20 cellular contexts compared by ENCODE assay signal in the genomic region with DNA sequence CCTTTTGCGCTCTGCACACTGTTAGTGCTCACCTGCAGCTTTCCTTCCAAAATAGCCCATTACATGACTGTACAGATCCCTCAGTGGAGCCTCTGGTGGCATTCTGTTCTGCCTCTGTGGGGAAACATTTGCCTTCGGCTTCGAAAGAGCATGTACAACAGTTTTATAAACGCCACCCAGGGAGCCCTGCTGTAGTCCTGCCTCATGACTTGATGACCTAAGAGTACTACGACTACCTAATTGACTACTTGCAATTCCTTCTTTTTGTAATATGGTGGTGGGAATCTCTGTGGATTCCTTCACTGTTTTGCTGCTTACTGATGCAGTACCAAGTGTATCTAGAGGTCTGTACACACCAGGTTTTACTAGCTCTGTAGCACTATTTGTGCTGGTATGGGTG.
A peak's percentile ranks its signal among the peaks of the same experiment; 100 is the strongest.
DNase-seq lines count a peak whose midpoint lies in the region; ATAC-seq and TF ChIP-seq lines count a peak whose summit lies in the region.
"Had no signal": no experiment of that assay in that cellular context is flagged by ENCODE, and none has a peak within 500 bp of the region (broad histone marks: within the 10 kb centered on the region; RNA-seq: fewer than 3 reads in every experiment).

No MANE protein-coding gene starts in this region.

- H3K27me3 ChIP-seq in CD8-positive, alpha-beta T cell (ENCODE audit: insufficient read depth, low read length), result no peaks in the 10 kb centered on the region

- H3K4me3 Mint-ChIP-seq in activated CD4-positive, alpha-beta T cell treated with anti-CD3 and anti-CD28 coated beads for 36 hours, result no peak overlapping the region
- no peak overlapping the region for H3K4me3 Mint-ChIP-seq in CD8-positive, alpha-beta T cell
- no peak overlapping the region for H3K4me3 Mint-ChIP-seq in activated T-helper 17 cell treated with anti-CD3 and anti-CD28 coated beads, Interleukin-2, amount 50 U/mL, for 72 hours
- H3K4me3 Mint-ChIP-seq: IgD-negative memory B cell had no signal

- H3K27ac Mint-ChIP-seq in activated CD4-positive, alpha-beta T cell treated with anti-CD3 and anti-CD28 coated beads for 36 hours, result peak overlapping the region; percentile 56
- H3K27ac Mint-ChIP-seq in CD8-positive, alpha-beta T cell, result peak overlapping the region; percentile 52
- H3K27ac Mint-ChIP-seq in activated T-helper 17 cell treated with anti-CD3 and anti-CD28 coated beads, Interleukin-2, amount 50 U/mL, for 72 hours, result peak overlapping the region; percentile 15
- H3K27ac Mint-ChIP-seq: IgD-negative memory B cell had no signal

- CTCF ChIA-PET in activated CD4-positive, alpha-beta T cell treated with anti-CD3 and anti-CD28 coated beads for 36 hours (lab: Charles Lee), result interaction anchor here (0.7 to 2.4 kb wide), 10 partner anchors 10 to 548 kb away, joined by 3 to 9 read pairs (median 5); no protein-coding TSS in a partner anchor
- CTCF ChIA-PET in CD8-positive, alpha-beta T cell (lab: Charles Lee), result interaction anchor here (0.6 to 0.8 kb wide), 2 partner anchors 8 to 38 kb away, joined by 3 read pairs; no protein-coding TSS in a partner anchor

- H3K4me3 ChIP-seq in CD8-positive, alpha-beta T cell (ENCODE audit: low read depth, low read length), result no peak overlapping the region
- H3K4me3 ChIP-seq: GM23248 had no signal

- TF ChIP-seq POLR2A in GM18505 (IDR thresholded peaks at IDR 0.05; ENCODE audit: borderline replicate concordance, extremely low read depth, insufficient read depth, insufficient read length), result no peak

- H3K4me1 ChIP-seq in CD8-positive, alpha-beta T cell (ENCODE audit: insufficient read depth, low read length), result no peaks in the 10 kb centered on the region

- no peaks in the 10 kb centered on the region for H3K9me3 ChIP-seq in CD8-positive, alpha-beta T cell (ENCODE audit: low read length)

- H3K27me3 Mint-ChIP-seq in activated CD4-positive, alpha-beta T cell treated with anti-CD3 and anti-CD28 coated beads for 36 hours, result no peaks in the 10 kb centered on the region
- no peaks in the 10 kb centered on the region for H3K27me3 Mint-ChIP-seq in CD8-positive, alpha-beta T cell (ENCODE audit: low read depth)
- H3K27me3 Mint-ChIP-seq in activated T-helper 17 cell treated with anti-CD3 and anti-CD28 coated beads, Interleukin-2, amount 50 U/mL, for 72 hours, result no peaks in the 10 kb centered on the region
- H3K27me3 Mint-ChIP-seq: IgD-negative memory B cell had no signal

- peaks cover 16% of the 10 kb centered on the region for H3K4me1 Mint-ChIP-seq in activated CD4-positive, alpha-beta T cell treated with anti-CD3 and anti-CD28 coated beads for 36 hours
- no peaks in the 10 kb centered on the region for H3K4me1 Mint-ChIP-seq in CD8-positive, alpha-beta T cell (ENCODE audit: low read depth)
- H3K4me1 Mint-ChIP-seq in activated T-helper 17 cell treated with anti-CD3 and anti-CD28 coated beads, Interleukin-2, amount 50 U/mL, for 72 hours, result peaks cover 11% of the 10 kb centered on the region

- H3K36me3 ChIP-seq in CD8-positive, alpha-beta T cell (ENCODE audit: insufficient read depth, low read length), result no peaks in the 10 kb centered on the region

- POLR2A ChIA-PET in activated CD4-positive, alpha-beta T cell treated with anti-CD3 and anti-CD28 coated beads for 36 hours (lab: Charles Lee), result interaction anchor here (1.0 kb wide), 1 partner anchor 11 kb away, joined by 3 read pairs; no protein-coding TSS in a partner anchor
- POLR2A ChIA-PET in CD8-positive, alpha-beta T cell (lab: Charles Lee), result no interaction called here

- peaks cover 1% of the 10 kb centered on the region for H3K36me3 Mint-ChIP-seq in activated CD4-positive, alpha-beta T cell treated with anti-CD3 and anti-CD28 coated beads for 36 hours (ENCODE audit: low read depth)
- H3K36me3 Mint-ChIP-seq in CD8-positive, alpha-beta T cell, result peaks cover 36% of the 10 kb centered on the region
- H3K36me3 Mint-ChIP-seq in activated T-helper 17 cell treated with anti-CD3 and anti-CD28 coated beads, Interleukin-2, amount 50 U/mL, for 72 hours (ENCODE audit: low read depth), result peaks cover 46% of the 10 kb centered on the region

- no peak for ATAC-seq in activated CD4-positive, alpha-beta T cell treated with anti-CD3 and anti-CD28 coated beads for 36 hours
- no peak for ATAC-seq in CD8-positive, alpha-beta T cell
- ATAC-seq in HG03432 (IDR thresholded peaks at IDR 0.05; ENCODE audit: unreplicated experiment) (peak; percentile 13), GM18505 (IDR thresholded peaks at IDR 0.05; ENCODE audit: unreplicated experiment) (no peak)
- no peak for ATAC-seq in activated T-helper 17 cell treated with anti-CD3 and anti-CD28 coated beads, Interleukin-2, amount 50 U/mL, for 72 hours (replicated peaks)
- ATAC-seq: HCT116 had no signal

- no peak for DNase-seq in activated CD4-positive, alpha-beta T cell treated with anti-CD3 and anti-CD28 coated beads for 36 hours
- no peak for DNase-seq in activated CD4-positive, alpha-beta T cell treated with anti-CD3 and anti-CD28 coated beads for 1 hour
- DNase-seq in CD8-positive, alpha-beta T cell, result no peak
- DNase-seq in NCI-H2029 treated with DMSO at 0.1 percent for 48 hours (lab: John Stamatoyannopoulos, UW) (no peak), NCI-H187 treated with DMSO at 0.1 percent for 48 hours (lab: John Stamatoyannopoulos, UW) (no peak)
- DNase-seq: GM23248; NCI-H1417; NCI-H1930; NCI-H2171; NCI-H446; NCI-H69; NK-92 treated with Interleukin-12 subunit alpha and Interleukin-12 subunit beta, amount 100 ng/mL, for 24 hours; OCI-M1; RPMI8226 had no signal

- no peak for TF ChIP-seq CTCF in CD8-positive, alpha-beta T cell (IDR thresholded peaks at IDR 0.05)

- no peak overlapping the region for H3K27ac ChIP-seq in CD8-positive, alpha-beta T cell (ENCODE audit: low read depth, low read length)
- H3K27ac ChIP-seq: 22Rv1, GM23248 had no signal

- no peaks in the 10 kb centered on the region for H3K9me3 Mint-ChIP-seq in activated CD4-positive, alpha-beta T cell treated with anti-CD3 and anti-CD28 coated beads for 36 hours (ENCODE audit: low read depth)
- no peaks in the 10 kb centered on the region for H3K9me3 Mint-ChIP-seq in CD8-positive, alpha-beta T cell
- H3K9me3 Mint-ChIP-seq in activated T-helper 17 cell treated with anti-CD3 and anti-CD28 coated beads, Interleukin-2, amount 50 U/mL, for 72 hours, result no peaks in the 10 kb centered on the region
- H3K9me3 Mint-ChIP-seq: IgD-negative memory B cell had no signal

- intact Hi-C loops in activated CD4-positive, alpha-beta T cell treated with anti-CD3 and anti-CD28 coated beads for 36 hours (cut with DNase I, micrococcal nuclease), result loop anchor here (2.0 to 10.0 kb wide), 4 partner anchors 124 to 464 kb away; no protein-coding TSS in a partner anchor
- intact Hi-C loops in CD8-positive, alpha-beta T cell (cut with DNase I, micrococcal nuclease), result loop anchor here (10.0 kb wide), 2 partner anchors 254 to 264 kb away; no protein-coding TSS in a partner anchor
